2 cellular contexts compared by ENCODE assay signal in the genomic region with DNA sequence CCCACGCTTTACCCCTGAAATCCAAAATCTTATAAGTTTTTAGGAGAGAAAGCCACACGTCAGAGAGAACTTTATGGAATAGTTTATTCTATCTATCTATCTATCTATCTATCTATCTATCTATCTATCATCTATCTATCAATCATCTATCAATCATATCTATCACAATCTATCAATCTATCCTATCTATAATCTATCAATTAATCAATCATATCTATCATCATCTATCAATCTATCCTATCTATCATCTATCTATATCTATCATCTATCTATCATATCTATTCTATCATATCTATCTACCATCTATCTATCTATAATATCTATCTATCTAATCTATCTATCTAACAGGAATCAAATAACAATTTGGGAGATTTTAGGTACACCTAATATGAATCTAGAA.
TF ChIP-seq lines count a peak whose summit lies in the region.

No MANE protein-coding gene starts in this region.

TF ChIP-seq in K562, 482 proteins besides CTCF, POLR2A, EP300 and RAD21 (continued from another document):
- TF ChIP-seq, protein P1, sequence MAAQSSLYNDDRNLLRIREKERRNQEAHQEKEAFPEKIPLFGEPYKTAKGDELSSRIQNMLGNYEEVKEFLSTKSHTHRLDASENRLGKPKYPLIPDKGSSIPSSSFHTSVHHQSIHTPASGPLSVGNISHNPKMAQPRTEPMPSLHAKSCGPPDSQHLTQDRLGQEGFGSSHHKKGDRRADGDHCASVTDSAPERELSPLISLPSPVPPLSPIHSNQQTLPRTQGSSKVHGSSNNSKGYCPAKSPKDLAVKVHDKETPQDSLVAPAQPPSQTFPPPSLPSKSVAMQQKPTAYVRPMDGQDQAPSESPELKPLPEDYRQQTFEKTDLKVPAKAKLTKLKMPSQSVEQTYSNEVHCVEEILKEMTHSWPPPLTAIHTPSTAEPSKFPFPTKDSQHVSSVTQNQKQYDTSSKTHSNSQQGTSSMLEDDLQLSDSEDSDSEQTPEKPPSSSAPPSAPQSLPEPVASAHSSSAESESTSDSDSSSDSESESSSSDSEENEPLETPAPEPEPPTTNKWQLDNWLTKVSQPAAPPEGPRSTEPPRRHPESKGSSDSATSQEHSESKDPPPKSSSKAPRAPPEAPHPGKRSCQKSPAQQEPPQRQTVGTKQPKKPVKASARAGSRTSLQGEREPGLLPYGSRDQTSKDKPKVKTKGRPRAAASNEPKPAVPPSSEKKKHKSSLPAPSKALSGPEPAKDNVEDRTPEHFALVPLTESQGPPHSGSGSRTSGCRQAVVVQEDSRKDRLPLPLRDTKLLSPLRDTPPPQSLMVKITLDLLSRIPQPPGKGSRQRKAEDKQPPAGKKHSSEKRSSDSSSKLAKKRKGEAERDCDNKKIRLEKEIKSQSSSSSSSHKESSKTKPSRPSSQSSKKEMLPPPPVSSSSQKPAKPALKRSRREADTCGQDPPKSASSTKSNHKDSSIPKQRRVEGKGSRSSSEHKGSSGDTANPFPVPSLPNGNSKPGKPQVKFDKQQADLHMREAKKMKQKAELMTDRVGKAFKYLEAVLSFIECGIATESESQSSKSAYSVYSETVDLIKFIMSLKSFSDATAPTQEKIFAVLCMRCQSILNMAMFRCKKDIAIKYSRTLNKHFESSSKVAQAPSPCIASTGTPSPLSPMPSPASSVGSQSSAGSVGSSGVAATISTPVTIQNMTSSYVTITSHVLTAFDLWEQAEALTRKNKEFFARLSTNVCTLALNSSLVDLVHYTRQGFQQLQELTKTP (IDR thresholded peaks at IDR 0.05; ENCODE audit: low read depth in 1 of 2, partially characterized antibody in 2 of 2) = no peak
- 0 out of 2 replicates have a peak, but pooled peaks have one; percentile 28 for TF ChIP-seq GATAD2B (IDR thresholded peaks at IDR 0.05; ENCODE audit: borderline replicate concordance)
- no peak for TF ChIP-seq MYNN (IDR thresholded peaks at IDR 0.05)
- TF ChIP-seq MYNN (CRISPR knock-in tag; IDR thresholded peaks at IDR 0.05) = no peak
- 0 out of 2 replicates have a peak, but pooled peaks have one; percentile 65 for TF ChIP-seq CUX1 (CRISPR knock-in tag; IDR thresholded peaks at IDR 0.05)

TF ChIP-seq in GM23338, 12 proteins besides CTCF, POLR2A, EP300 and RAD21 (continued from another document):
- no peak for TF ChIP-seq POLR2AphosphoS5 (IDR thresholded peaks at IDR 0.05; ENCODE audit: low read depth)
- TF ChIP-seq, protein P2, sequence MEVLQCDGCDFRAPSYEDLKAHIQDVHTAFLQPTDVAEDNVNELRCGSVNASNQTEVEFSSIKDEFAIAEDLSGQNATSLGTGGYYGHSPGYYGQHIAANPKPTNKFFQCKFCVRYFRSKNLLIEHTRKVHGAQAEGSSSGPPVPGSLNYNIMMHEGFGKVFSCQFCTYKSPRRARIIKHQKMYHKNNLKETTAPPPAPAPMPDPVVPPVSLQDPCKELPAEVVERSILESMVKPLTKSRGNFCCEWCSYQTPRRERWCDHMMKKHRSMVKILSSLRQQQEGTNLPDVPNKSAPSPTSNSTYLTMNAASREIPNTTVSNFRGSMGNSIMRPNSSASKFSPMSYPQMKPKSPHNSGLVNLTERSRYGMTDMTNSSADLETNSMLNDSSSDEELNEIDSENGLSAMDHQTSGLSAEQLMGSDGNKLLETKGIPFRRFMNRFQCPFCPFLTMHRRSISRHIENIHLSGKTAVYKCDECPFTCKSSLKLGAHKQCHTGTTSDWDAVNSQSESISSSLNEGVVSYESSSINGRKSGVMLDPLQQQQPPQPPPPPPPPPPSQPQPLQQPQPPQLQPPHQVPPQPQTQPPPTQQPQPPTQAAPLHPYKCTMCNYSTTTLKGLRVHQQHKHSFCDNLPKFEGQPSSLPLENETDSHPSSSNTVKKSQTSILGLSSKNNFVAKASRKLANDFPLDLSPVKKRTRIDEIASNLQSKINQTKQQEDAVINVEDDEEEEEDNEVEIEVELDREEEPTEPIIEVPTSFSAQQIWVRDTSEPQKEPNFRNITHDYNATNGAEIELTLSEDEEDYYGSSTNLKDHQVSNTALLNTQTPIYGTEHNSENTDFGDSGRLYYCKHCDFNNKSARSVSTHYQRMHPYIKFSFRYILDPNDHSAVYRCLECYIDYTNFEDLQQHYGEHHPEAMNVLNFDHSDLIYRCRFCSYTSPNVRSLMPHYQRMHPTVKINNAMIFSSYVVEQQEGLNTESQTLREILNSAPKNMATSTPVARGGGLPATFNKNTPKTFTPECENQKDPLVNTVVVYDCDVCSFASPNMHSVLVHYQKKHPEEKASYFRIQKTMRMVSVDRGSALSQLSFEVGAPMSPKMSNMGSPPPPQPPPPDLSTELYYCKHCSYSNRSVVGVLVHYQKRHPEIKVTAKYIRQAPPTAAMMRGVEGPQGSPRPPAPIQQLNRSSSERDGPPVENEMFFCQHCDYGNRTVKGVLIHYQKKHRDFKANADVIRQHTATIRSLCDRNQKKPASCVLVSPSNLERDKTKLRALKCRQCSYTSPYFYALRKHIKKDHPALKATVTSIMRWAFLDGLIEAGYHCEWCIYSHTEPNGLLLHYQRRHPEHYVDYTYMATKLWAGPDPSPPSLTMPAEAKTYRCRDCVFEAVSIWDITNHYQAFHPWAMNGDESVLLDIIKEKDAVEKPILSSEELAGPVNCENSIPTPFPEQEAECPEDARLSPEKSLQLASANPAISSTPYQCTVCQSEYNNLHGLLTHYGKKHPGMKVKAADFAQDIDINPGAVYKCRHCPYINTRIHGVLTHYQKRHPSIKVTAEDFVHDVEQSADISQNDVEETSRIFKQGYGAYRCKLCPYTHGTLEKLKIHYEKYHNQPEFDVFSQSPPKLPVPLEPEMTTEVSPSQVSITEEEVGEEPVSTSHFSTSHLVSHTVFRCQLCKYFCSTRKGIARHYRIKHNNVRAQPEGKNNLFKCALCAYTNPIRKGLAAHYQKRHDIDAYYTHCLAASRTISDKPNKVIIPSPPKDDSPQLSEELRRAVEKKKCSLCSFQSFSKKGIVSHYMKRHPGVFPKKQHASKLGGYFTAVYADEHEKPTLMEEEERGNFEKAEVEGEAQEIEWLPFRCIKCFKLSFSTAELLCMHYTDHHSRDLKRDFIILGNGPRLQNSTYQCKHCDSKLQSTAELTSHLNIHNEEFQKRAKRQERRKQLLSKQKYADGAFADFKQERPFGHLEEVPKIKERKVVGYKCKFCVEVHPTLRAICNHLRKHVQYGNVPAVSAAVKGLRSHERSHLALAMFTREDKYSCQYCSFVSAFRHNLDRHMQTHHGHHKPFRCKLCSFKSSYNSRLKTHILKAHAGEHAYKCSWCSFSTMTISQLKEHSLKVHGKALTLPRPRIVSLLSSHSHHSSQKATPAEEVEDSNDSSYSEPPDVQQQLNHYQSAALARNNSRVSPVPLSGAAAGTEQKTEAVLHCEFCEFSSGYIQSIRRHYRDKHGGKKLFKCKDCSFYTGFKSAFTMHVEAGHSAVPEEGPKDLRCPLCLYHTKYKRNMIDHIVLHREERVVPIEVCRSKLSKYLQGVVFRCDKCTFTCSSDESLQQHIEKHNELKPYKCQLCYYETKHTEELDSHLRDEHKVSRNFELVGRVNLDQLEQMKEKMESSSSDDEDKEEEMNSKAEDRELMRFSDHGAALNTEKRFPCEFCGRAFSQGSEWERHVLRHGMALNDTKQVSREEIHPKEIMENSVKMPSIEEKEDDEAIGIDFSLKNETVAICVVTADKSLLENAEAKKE (CRISPR knock-in tag; IDR thresholded peaks at IDR 0.05) = no peak
- no peak for TF ChIP-seq ETS1 (IDR thresholded peaks at IDR 0.05)
